Comparison of ENCODE assay signal across 24 cellular contexts in genomic region chr17:82224666-82225065, GRCh38.
"Had no signal": no experiment of that assay in that cellular context is flagged by ENCODE, and none has a peak within 500 bp of the region (broad histone marks: within the 10 kb centered on the region; RNA-seq: fewer than 3 reads in every experiment).

No MANE protein-coding gene starts in this region.

- H3K9me3 Mint-ChIP-seq: central memory CD8-positive, alpha-beta T cell; effector memory CD8-positive, alpha-beta T cell; immature natural killer cell; memory B cell; natural killer cell; stimulated activated memory B cell treated with anti-CD40 and anti-IgM and Interleukin-4, amounts not matched to agents 10 μg/mL and 1 μg/mL and 100 μg/mL, for 72 hours had no signal

- H3K27me3 Mint-ChIP-seq: central memory CD8-positive, alpha-beta T cell; effector memory CD8-positive, alpha-beta T cell; memory B cell; stimulated activated memory B cell treated with anti-CD40 and anti-IgM and Interleukin-4, amounts not matched to agents 10 μg/mL and 1 μg/mL and 100 μg/mL, for 72 hours had no signal

- H3K27ac Mint-ChIP-seq: effector memory CD8-positive, alpha-beta T cell; immature natural killer cell; memory B cell; natural killer cell; stimulated activated memory B cell treated with anti-CD40 and anti-IgM and Interleukin-4, amounts not matched to agents 10 μg/mL and 1 μg/mL and 100 μg/mL, for 72 hours had no signal

- ATAC-seq: effector memory CD8-positive, alpha-beta T cell; natural killer cell; stimulated activated memory B cell treated with anti-CD40 and anti-IgM and Interleukin-4, amounts not matched to agents 10 μg/mL and 1 μg/mL and 100 μg/mL, for 72 hours; stimulated activated naive CD8-positive, alpha-beta T cell treated with anti-CD3 and anti-CD28 coated beads, Interleukin-15, Interleukin-2, amounts not matched to agents 100 U/mL and 50 U/mL, for 24 hours had no signal

- H3K36me3 Mint-ChIP-seq: immature natural killer cell; memory B cell; natural killer cell; stimulated activated memory B cell treated with anti-CD40 and anti-IgM and Interleukin-4, amounts not matched to agents 10 μg/mL and 1 μg/mL and 100 μg/mL, for 72 hours had no signal

- H3K36me3 ChIP-seq: colonic mucosa, esophagus squamous epithelium, ovary, sigmoid colon, spleen, tibial artery, upper lobe of left lung had no signal

- H3K27me3 ChIP-seq: colonic mucosa, ovary, spleen, testis, upper lobe of left lung had no signal

- H3K27ac ChIP-seq: colonic mucosa, ovary, sigmoid colon, skin epidermis, testis, tibial artery, upper lobe of left lung had no signal

- H3K4me3 ChIP-seq: colonic mucosa, esophagus squamous epithelium, lung, ovary, sigmoid colon, skin epidermis, spleen, testis, tibial artery, upper lobe of left lung had no signal

- DNase-seq: colonic mucosa; effector memory CD8-positive, alpha-beta T cell; esophagus squamous epithelium; foreskin melanocyte; hypothalamus; immature natural killer cell; kidney glomerular epithelial cell; natural killer cell; nucleus accumbens; posterior cingulate gyrus; sigmoid colon; spleen; stimulated activated CD4-positive, alpha-beta T cell treated with anti-CD3 and anti-CD28 coated beads, Interleukin-4, amount 100 ng/mL, for 4 hours; stimulated activated naive CD8-positive, alpha-beta T cell treated with anti-CD3 and anti-CD28 coated beads, Interleukin-15, Interleukin-2, amounts not matched to agents 100 U/mL and 50 U/mL, for 24 hours; substantia nigra; testis had no signal

- H3K4me1 ChIP-seq: colonic mucosa had no signal

- H3K4me1 Mint-ChIP-seq: central memory CD8-positive, alpha-beta T cell had no signal

- H3K9me3 ChIP-seq: colonic mucosa, ovary, sigmoid colon, spleen, testis, tibial artery, upper lobe of left lung had no signal

- H3K4me3 Mint-ChIP-seq: central memory CD8-positive, alpha-beta T cell; effector memory CD8-positive, alpha-beta T cell; immature natural killer cell; memory B cell; natural killer cell; stimulated activated memory B cell treated with anti-CD40 and anti-IgM and Interleukin-4, amounts not matched to agents 10 μg/mL and 1 μg/mL and 100 μg/mL, for 72 hours had no signal
